8 cellular contexts compared by ENCODE assay signal in the genomic region with DNA sequence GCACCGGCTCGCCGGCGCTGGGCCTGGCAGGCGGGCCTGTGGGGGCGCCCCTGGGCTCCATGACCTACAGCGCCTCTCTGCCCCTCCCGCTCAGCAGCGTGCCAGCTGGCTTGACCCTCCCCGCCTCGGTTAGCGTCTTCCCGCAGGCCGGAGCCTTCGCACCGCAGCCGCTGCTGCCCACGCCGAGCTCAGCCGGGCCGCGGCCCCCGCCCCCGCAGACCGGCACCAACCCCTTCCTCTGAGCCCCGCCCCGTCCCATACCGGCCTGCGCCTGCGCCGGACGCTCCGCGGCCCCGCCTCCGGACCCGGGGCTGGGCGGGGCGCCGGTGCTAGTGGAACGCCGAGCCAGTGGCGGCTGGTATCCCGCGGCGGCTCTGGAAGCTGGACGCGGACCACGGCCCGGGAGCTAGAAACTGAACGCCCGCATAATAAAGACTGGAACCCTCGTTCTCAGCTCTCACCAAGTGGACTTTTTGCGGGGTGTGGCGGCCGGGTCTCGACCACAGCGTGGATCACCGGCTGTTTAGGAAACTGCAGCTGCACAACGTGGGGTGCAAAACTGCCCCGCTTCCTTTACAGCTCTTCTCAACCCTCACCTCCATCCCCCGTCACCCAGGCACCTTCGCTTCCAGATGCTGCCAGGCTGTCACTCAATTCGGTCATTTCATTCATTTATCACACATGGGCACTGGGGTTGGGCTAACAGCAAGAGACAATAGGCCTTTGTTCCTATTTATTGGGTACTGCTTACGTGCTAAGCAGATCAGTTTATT. TPM values are rescaled to one million over a fixed set of nuclear protein-coding genes. Genes with fewer than 3 reads are reported as not detected.
DNase-seq lines count a peak whose midpoint lies in the region; ATAC-seq and TF ChIP-seq lines count a peak whose summit lies in the region.

No MANE protein-coding gene starts in this region.

- H3K79me2 ChIP-seq in DND-41 (ENCODE audit: insufficient read depth, low read length), result no peaks in the 10 kb centered on the region
- no peaks in the 10 kb centered on the region for H3K79me2 ChIP-seq in neural progenitor cell (ENCODE audit: low read depth)

- H3K36me3 Mint-ChIP-seq in neural progenitor cell, result no peaks in the 10 kb centered on the region

- H3K4me3 Mint-ChIP-seq in neural progenitor cell, result peak overlapping the region; percentile 85

- peaks cover 40% of the 10 kb centered on the region for H3K4me1 Mint-ChIP-seq in neural progenitor cell

- DNase-seq in DND-41, result peak; percentile 83
- peak; percentile 87 for DNase-seq in KG1 (lab: John Stamatoyannopoulos, UW)
- peak; percentile 86 for DNase-seq in RWPE2 (ENCODE audit: low spot score)
- peak; percentile 71 for DNase-seq in activated gamma-delta T cell (lab: John Stamatoyannopoulos, UW)
- peak; percentile 75 to 94 for DNase-seq in foreskin fibroblast
- peak; percentile 97 for DNase-seq in neural progenitor cell (ENCODE audit: low spot score)

- H3K27ac Mint-ChIP-seq in neural progenitor cell, result peak overlapping the region; percentile 13

- H3K4me3 ChIP-seq in DND-41 (ENCODE audit: low read depth in 1 of 2, low read length in 2 of 2), result peak overlapping the region; percentile 22 to 69; a peak in 3 of 4 replicates
- H3K4me3 ChIP-seq in RWPE2 (ENCODE audit: severe bottlenecking), result peak overlapping the region; percentile 21
- peak overlapping the region; percentile 46 to 50 for H3K4me3 ChIP-seq in foreskin fibroblast (ENCODE audit: low read depth in 1 of 2, low read length in 2 of 2)
- H3K4me3 ChIP-seq in neural progenitor cell, result peak overlapping the region; percentile 58
- peak overlapping the region; percentile 78 to 86 for H3K4me3 ChIP-seq in stomach smooth muscle (ENCODE audit: low read length in 2 of 2)

- ATAC-seq in DND-41 (ENCODE audit: insufficient read depth, low read depth) (peak; percentile 89), GM21723 (IDR thresholded peaks at IDR 0.05; ENCODE audit: unreplicated experiment) (peak; percentile 71), RWPE2 (ENCODE audit: low read depth) (peak; percentile 62)

- H2AFZ ChIP-seq in DND-41 (ENCODE audit: low read depth, low read length) (peak overlapping the region; percentile 86), neural progenitor cell (replicated peaks) (peak overlapping the region; percentile 67)

- no peaks in the 10 kb centered on the region for H3K9me3 Mint-ChIP-seq in neural progenitor cell

- H3K4me1 ChIP-seq in DND-41 (ENCODE audit: insufficient read depth, low read length), result peaks cover 27% of the 10 kb centered on the region
- H3K4me1 ChIP-seq in RWPE2 (ENCODE audit: insufficient read depth, poor library complexity, severe bottlenecking), result peaks cover 25% of the 10 kb centered on the region
- H3K4me1 ChIP-seq in neural progenitor cell, result peaks cover 15% of the 10 kb centered on the region
- peaks cover 24% of the 10 kb centered on the region for H3K4me1 ChIP-seq in stomach smooth muscle (ENCODE audit: control insufficient read depth, insufficient read depth, low read length)

- peaks cover 13% of the 10 kb centered on the region for H3F3A ChIP-seq in neural progenitor cell (ENCODE audit: low read depth)

- H3K27me3 ChIP-seq in DND-41 (ENCODE audit: insufficient read depth, low read length, poor library complexity) (no peaks in the 10 kb centered on the region), RWPE2 (ENCODE audit: insufficient read depth, poor library complexity, severe bottlenecking) (no peaks in the 10 kb centered on the region), neural progenitor cell (peaks cover 22% of the 10 kb centered on the region), stomach smooth muscle (ENCODE audit: control insufficient read depth in 1 of 2, insufficient read depth in 2 of 2, low read length in 2 of 2) (no peaks in the 10 kb centered on the region)

- H3K36me3 ChIP-seq in DND-41 (ENCODE audit: insufficient read depth, low read length) (no peaks in the 10 kb centered on the region), RWPE2 (ENCODE audit: low read depth) (peaks cover 26% of the 10 kb centered on the region), neural progenitor cell (no peaks in the 10 kb centered on the region), stomach smooth muscle (ENCODE audit: control insufficient read depth in 2 of 2, insufficient read depth in 2 of 2, low read length in 2 of 2) (no peaks in the 10 kb centered on the region)

- H4K20me1 ChIP-seq in DND-41 (ENCODE audit: insufficient read depth, low read length) (0 out of 2 replicates have a peak, but pooled peaks cover 2% of the 10 kb centered on the region), neural progenitor cell (ENCODE audit: low read depth) (no peaks in the 10 kb centered on the region)

- peaks cover 11% of the 10 kb centered on the region for H3K27me3 Mint-ChIP-seq in neural progenitor cell (ENCODE audit: insufficient read depth, low read depth)

- H3K9me3 ChIP-seq in DND-41 (ENCODE audit: insufficient read depth, low read length, severe bottlenecking) (no peaks in the 10 kb centered on the region), RWPE2 (ENCODE audit: severe bottlenecking) (no peaks in the 10 kb centered on the region), neural progenitor cell (ENCODE audit: low read depth) (no peaks in the 10 kb centered on the region), stomach smooth muscle (ENCODE audit: control insufficient read depth in 2 of 2, low read length in 2 of 2) (no peaks in the 10 kb centered on the region)

- H3K9ac ChIP-seq in DND-41 (ENCODE audit: low read depth, low read length), result peak overlapping the region; percentile 56
- no peak overlapping the region for H3K9ac ChIP-seq in neural progenitor cell
- H3K9ac ChIP-seq in stomach smooth muscle (ENCODE audit: low read length in 2 of 2), result peak overlapping the region; percentile 62 to 79

- TF ChIP-seq CTCF in DND-41 (IDR thresholded peaks at IDR 0.05; ENCODE audit: borderline replicate concordance, extremely low read depth, low read length, poor library complexity, severe bottlenecking) (peak; percentile 47), RWPE2 (IDR thresholded peaks at IDR 0.05; ENCODE audit: poor library complexity, severe bottlenecking) (peak; percentile 17), foreskin fibroblast (IDR thresholded peaks at IDR 0.05; ENCODE audit: low read depth, low read length) (peak; percentile 19), neural progenitor cell (IDR thresholded peaks at IDR 0.05) (peak; percentile 43)

- H3K4me2 ChIP-seq in DND-41 (ENCODE audit: insufficient read depth, low read length) (peak overlapping the region; percentile 96), neural progenitor cell (peak overlapping the region; percentile 77)

- H3K27ac ChIP-seq in DND-41 (ENCODE audit: low read length) (peak overlapping the region; percentile 6; the same call in 1 of the 2 replicates), RWPE2 (ENCODE audit: poor library complexity, severe bottlenecking) (peak overlapping the region; percentile 61), neural progenitor cell (no peak overlapping the region), stomach smooth muscle (ENCODE audit: low read length) (no peak overlapping the region)

RNA-seq across cellular contexts. Expression of a gene that starts 4.9 kb away (rescaled TPM):
- 22.8 and 60.5 TPM in 2 replicates for total RNA-seq in neural progenitor cell (ENCODE audit: low replicate concordance)

RNA-seq across cellular contexts. Expression of a gene that starts 9.6 kb away (rescaled TPM):
- total RNA-seq in neural progenitor cell (ENCODE audit: low replicate concordance), result 0.09 and 0.24 TPM in 2 replicates

RNA-seq across cellular contexts. Expression of a gene that starts 18.4 kb away (rescaled TPM):
- total RNA-seq in neural progenitor cell (ENCODE audit: low replicate concordance), result 1.6 and 4.9 TPM in 2 replicates

RNA-seq across cellular contexts. Expression of a gene that starts 33.9 kb away (rescaled TPM):
- total RNA-seq in neural progenitor cell (ENCODE audit: low replicate concordance), result 3.5 and 3.8 TPM in 2 replicates

Comparison
In these comparisons a context has a peak if more than half of its experiments do, and no peak if none do; other contexts are left out.
1. H3K27ac ChIP-seq: peak in DND-41 (single experiment) and RWPE2 (single experiment); none in neural progenitor cell (single experiment) and stomach smooth muscle (single experiment).
2. H3K4me3 ChIP-seq: peak in every context shown above with its lines; median percentile 82 in stomach smooth muscle; 58 in neural progenitor cell; 48 in foreskin fibroblast; 46 in DND-41; 21 in RWPE2.
3. Peak in every context shown above with its lines, with median percentiles within 50 percentile points of each other: ATAC-seq, DNase-seq and CTCF ChIP-seq.